Comparison of ENCODE assay signal across 25 cellular contexts in the genomic region with DNA sequence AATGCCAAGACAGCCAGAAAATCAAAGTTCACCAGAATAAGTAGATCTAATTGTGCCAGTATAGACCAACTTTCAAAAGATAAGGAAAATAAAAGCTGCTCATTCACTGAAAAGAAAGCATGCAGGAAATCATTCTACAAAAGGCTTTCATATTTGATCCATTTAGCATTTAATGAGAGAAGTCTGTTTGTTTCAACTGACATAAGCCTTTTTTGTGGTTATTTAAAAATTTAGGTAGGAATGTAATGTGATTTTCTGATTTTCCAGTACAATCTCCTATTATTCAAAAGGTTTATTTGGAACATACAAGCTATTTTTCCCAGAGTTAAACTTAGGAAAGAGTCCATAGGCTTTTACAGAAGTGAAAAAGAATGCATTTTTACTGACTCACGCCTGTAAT.
"Had no signal": no experiment of that assay in that cellular context is flagged by ENCODE, and none has a peak within 500 bp of the region (broad histone marks: within the 10 kb centered on the region; RNA-seq: fewer than 3 reads in every experiment).

No MANE protein-coding gene starts in this region.

- H3K9me3 ChIP-seq: colonic mucosa, neutrophil, ovary, sigmoid colon, thyroid gland had no signal

- ATAC-seq: activated CD4-positive, alpha-beta T cell treated with anti-CD3 and anti-CD28 coated beads for 36 hours; activated CD8-positive, alpha-beta memory T cell treated with anti-CD3 and anti-CD28 coated beads, Interleukin-2, amount 10 ng/mL, durations not matched to agents 7 days and 5 days; activated CD8-positive, alpha-beta T cell treated with anti-CD3 and anti-CD28 coated beads, Interleukin-2, amount 10 ng/mL, durations not matched to agents 7 days and 5 days; activated naive CD8-positive, alpha-beta T cell treated with anti-CD3 and anti-CD28 coated beads, Interleukin-2, amount 50 U/mL, for 24 hours; left colon; stimulated activated naive B cell treated with anti-CD40 and anti-IgM and Interleukin-4, amounts not matched to agents 10 μg/mL and 1 μg/mL and 100 μg/mL, for 72 hours had no signal

- DNase-seq: activated CD4-positive, alpha-beta T cell treated with anti-CD3 and anti-CD28 coated beads for 36 hours; activated CD4-positive, CD25-positive, alpha-beta regulatory T cell; activated CD8-positive, alpha-beta memory T cell treated with anti-CD3 and anti-CD28 coated beads, Interleukin-2, amount 10 ng/mL, durations not matched to agents 7 days and 5 days; activated CD8-positive, alpha-beta T cell treated with anti-CD3 and anti-CD28 coated beads, Interleukin-2, amount 10 ng/mL, durations not matched to agents 7 days and 5 days; activated naive CD8-positive, alpha-beta T cell treated with anti-CD3 and anti-CD28 coated beads, Interleukin-2, amount 50 U/mL, for 24 hours; activated T-cell treated with anti-CD3 and anti-CD28 coated beads, Interleukin-2, amount 50 U/mL, for 48 hours; amygdala; colonic mucosa; effector CD8-positive, alpha-beta T cell; head of caudate nucleus; hippocampal formation; kidney; left colon; mammary epithelial cell; ovary; retina; sigmoid colon; stimulated activated CD4-positive, alpha-beta T cell treated with anti-CD3 and anti-CD28 coated beads, Interleukin-15, amount 100 ng/mL, for 24 hours; stimulated activated CD4-positive, alpha-beta T cell treated with anti-CD3 and anti-CD28 coated beads, Interleukin-2, amount 100 ng/mL, for 24 hours; stimulated activated naive B cell treated with anti-CD40 and anti-IgM and Interleukin-4, amounts not matched to agents 10 μg/mL and 1 μg/mL and 100 μg/mL, for 72 hours; stomach; thyroid gland; upper lobe of left lung had no signal

- H3K36me3 ChIP-seq: colonic mucosa, neutrophil, ovary, sigmoid colon, stomach, thyroid gland, upper lobe of left lung, vagina had no signal

- H3K4me3 ChIP-seq: colonic mucosa, ovary, sigmoid colon, stomach, thyroid gland, upper lobe of left lung, vagina had no signal

- H3K27me3 ChIP-seq: colonic mucosa, neutrophil, ovary, sigmoid colon, stomach, thyroid gland, upper lobe of left lung, vagina had no signal
